Comparison of ENCODE assay signal across 18 cellular contexts in genomic region chr22:47379037-47379436, GRCh38.
DNase-seq lines count a peak whose midpoint lies in the region; ATAC-seq and TF ChIP-seq lines count a peak whose summit lies in the region.
"Had no signal": no experiment of that assay in that cellular context is flagged by ENCODE, and none has a peak within 500 bp of the region (broad histone marks: within the 10 kb centered on the region; RNA-seq: fewer than 3 reads in every experiment).

No MANE protein-coding gene starts in this region.

- no peak for TF ChIP-seq CTCF in suprapubic skin (IDR thresholded peaks at IDR 0.05)

- H3K36me3 ChIP-seq in iPS-20b (ENCODE audit: insufficient read depth, low read depth, low read length) = no peaks in the 10 kb centered on the region
- no peaks in the 10 kb centered on the region for H3K36me3 ChIP-seq in suprapubic skin
- H3K36me3 ChIP-seq: SJSA1 had no signal

- ATAC-seq in Right ventricle myocardium superior (ENCODE audit: poor library complexity) (no peak), GM19328 (IDR thresholded peaks at IDR 0.05; ENCODE audit: unreplicated experiment) (no peak), HG03342 (IDR thresholded peaks at IDR 0.05; ENCODE audit: unreplicated experiment) (no peak)
- ATAC-seq: Panc1 had no signal

- 89% methylated on average over 25 of the region's 37 CpGs for WGBS in suprapubic skin

- H3K9me3 ChIP-seq in iPS-20b (ENCODE audit: insufficient read depth, low read depth, low read length) (peaks cover 27% of the 10 kb centered on the region), suprapubic skin (no peaks in the 10 kb centered on the region)
- H3K9me3 ChIP-seq: SJSA1 had no signal

- H3K27ac ChIP-seq in iPS-20b (ENCODE audit: low read length) (no peak overlapping the region), suprapubic skin (no peak overlapping the region)
- H3K27ac ChIP-seq: SJSA1 had no signal

- H3K9ac ChIP-seq in iPS-20b (ENCODE audit: low read depth, low read length) = no peak overlapping the region

- intact Hi-C loops in cardiac septum (cut with DNase I) = no loop called here
- intact Hi-C loops in Right ventricle myocardium superior (cut with DNase I) = no loop called here

- peak overlapping the region; percentile 64 for H3K4me3 ChIP-seq in iPS-20b (ENCODE audit: low read length)
- H3K4me3 ChIP-seq in suprapubic skin = no peak overlapping the region
- H3K4me3 ChIP-seq: SJSA1 had no signal

- TF ChIP-seq RAD21 in Ishikawa (IDR thresholded peaks at IDR 0.05; ENCODE audit: low read depth) = no peak

- no peaks in the 10 kb centered on the region; the same call in 1 of the 2 replicates for H3K27me3 ChIP-seq in iPS-20b (ENCODE audit: insufficient read depth, low read length)
- H3K27me3 ChIP-seq in suprapubic skin = peaks cover 51% of the 10 kb centered on the region

- H3K4me1 ChIP-seq in iPS-20b (ENCODE audit: insufficient read depth, low read length) (no peaks in the 10 kb centered on the region), suprapubic skin (no peaks in the 10 kb centered on the region)
- H3K4me1 ChIP-seq: SJSA1 had no signal

- DNase-seq in cardiac septum (ENCODE audit: low spot score) (peak; percentile 2), Right ventricle myocardium superior (no peak), suprapubic skin (ENCODE audit: low spot score in 2 of 2) (peak; percentile 26 to 29), NCI-H2171 treated with DMSO at 0.1 percent for 48 hours (lab: John Stamatoyannopoulos, UW) (no peak)
- DNase-seq: EL, KBM-7, NCI-H1092, NCI-H1436 treated with DMSO at 0.1 percent for 48 hours, NCI-H1930, NCI-H2227 treated with DMSO at 0.1 percent for 48 hours, NCI-H510A treated with DMSO at 0.1 percent for 48 hours, NCI-H748 treated with DMSO at 0.1 percent for 48 hours had no signal

- no peak for TF ChIP-seq EP300 in Ishikawa (IDR thresholded peaks at IDR 0.05; ENCODE audit: borderline replicate concordance)
- TF ChIP-seq EP300 in suprapubic skin (IDR thresholded peaks at IDR 0.05) = no peak

- TF ChIP-seq POLR2A in suprapubic skin (IDR thresholded peaks at IDR 0.05) = no peak

TF ChIP-seq in Ishikawa, 13 proteins besides CTCF, POLR2A, EP300 and RAD21:
- peak; percentile 92 for TF ChIP-seq EGR1 (IDR thresholded peaks at IDR 0.05)
- TF ChIP-seq YY1 (IDR thresholded peaks at IDR 0.05; ENCODE audit: low read depth) = no peak
- TF ChIP-seq FOXM1 (IDR thresholded peaks at IDR 0.05; ENCODE audit: borderline replicate concordance, low read depth) = no peak

Comparison
In these comparisons a context has a peak if more than half of its experiments do, and no peak if none do; other contexts are left out.
1. DNase-seq: peak in cardiac septum (single experiment) and suprapubic skin (2 of 2); none in Right ventricle myocardium superior (single experiment) and NCI-H2171 treated with DMSO at 0.1 percent for 48 hours (single experiment).